ENCODE assay signal across 30 cellular contexts in the genomic region with DNA sequence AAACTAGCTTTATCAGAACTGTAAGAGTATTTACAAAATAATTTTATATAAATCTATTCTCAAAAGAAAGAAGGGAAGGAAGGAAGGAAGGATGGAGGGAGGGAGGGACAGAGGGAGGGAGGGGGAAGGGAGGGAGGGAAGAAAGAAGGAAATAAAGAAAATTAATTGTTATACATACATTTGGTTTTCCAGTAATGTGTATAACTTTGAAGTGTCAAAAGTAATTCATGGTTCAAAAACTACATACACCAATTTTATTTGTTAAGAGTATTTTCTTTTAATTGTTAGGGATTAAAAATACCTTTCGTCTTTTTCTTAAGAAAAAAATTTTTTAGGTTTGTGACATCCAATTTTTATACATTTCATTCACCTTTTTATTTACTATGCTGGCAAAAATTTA. TPM values are rescaled to one million over a fixed set of nuclear protein-coding genes. Genes with fewer than 3 reads are reported as not detected.
"Had no signal": no experiment of that assay in that cellular context is flagged by ENCODE, and none has a peak within 500 bp of the region (broad histone marks: within the 10 kb centered on the region; RNA-seq: fewer than 3 reads in every experiment).

No MANE protein-coding gene starts in this region.

- H3K27me3 ChIP-seq: stomach, suprapubic skin, testis, thyroid gland, tibial artery, tibial nerve, transverse colon, upper lobe of left lung, upper lobe of right lung, uterus, vagina had no signal

- H3K4me3 ChIP-seq: stomach, suprapubic skin, testis, thoracic aorta, thyroid gland, tibial artery, tibial nerve, transverse colon, upper lobe of left lung, upper lobe of right lung, uterus, vagina had no signal

- H3K9me3 ChIP-seq: testis, thyroid gland, transverse colon, upper lobe of left lung, upper lobe of right lung, uterus, vagina had no signal

- H3K4me1 ChIP-seq: stomach, suprapubic skin, testis, thyroid gland, tibial artery, tibial nerve, transverse colon, upper lobe of left lung, upper lobe of right lung, uterus, vagina had no signal

- H3K27ac ChIP-seq: stomach, suprapubic skin, testis, thoracic aorta, thyroid gland, tibial artery, tibial nerve, transverse colon, upper lobe of left lung, upper lobe of right lung, uterus, vagina had no signal

- DNase-seq: stimulated activated CD4-positive, alpha-beta T cell treated with anti-CD3 and anti-CD28 coated beads, Interleukin-2, amount 100 ng/mL, for 48 hours; stimulated activated CD4-positive, alpha-beta T cell treated with anti-CD3 and anti-CD28 coated beads, Interleukin-4, amount 100 ng/mL, for 1 hour; stimulated activated CD4-positive, alpha-beta T cell treated with anti-CD3 and anti-CD28 coated beads, Interleukin-4, amount 100 ng/mL, for 24 hours; stimulated activated CD4-positive, alpha-beta T cell treated with anti-CD3 and anti-CD28 coated beads, Interleukin-4, amount 100 ng/mL, for 4 hours; stimulated activated CD8-positive, alpha-beta memory T cell treated with anti-CD3 and anti-CD28 coated beads, Interleukin-4, amount 100 ng/mL, for 48 hours; stimulated activated naive B cell treated with anti-CD40 and anti-IgM and Interleukin-4, amounts not matched to agents 10 μg/mL and 1 μg/mL and 100 μg/mL, for 72 hours; stimulated activated naive CD4-positive, alpha-beta T cell; stimulated activated naive CD4-positive, alpha-beta T cell treated with Interleukin-2 at 50 U/mL for 16 hours; stimulated activated naive CD8-positive, alpha-beta T cell treated with anti-CD3 and anti-CD28 coated beads, Interleukin-15, amount 100 ng/mL, for 72 hours; stimulated activated naive CD8-positive, alpha-beta T cell treated with anti-CD3 and anti-CD28 coated beads, Interleukin-15, Interleukin-2, amounts not matched to agents 100 U/mL and 50 U/mL, for 24 hours; stomach; substantia nigra; testis; thyroid gland; tibial artery; transverse colon; trophoblast cell; upper lobe of left lung; upper lobe of right lung; uterus had no signal

- ATAC-seq: stimulated activated effector memory CD8-positive, alpha-beta T cell treated with anti-CD3 and anti-CD28 coated beads, Interleukin-12 subunit alpha, Interleukin-12 subunit beta, amount 100 ng/mL, for 72 hours; stimulated activated memory B cell treated with anti-CD40 and anti-IgM and Interleukin-4, amounts not matched to agents 10 μg/mL and 1 μg/mL and 100 μg/mL, for 72 hours; stimulated activated naive B cell treated with anti-CD40 and anti-IgM and Interleukin-4, amounts not matched to agents 10 μg/mL and 1 μg/mL and 100 μg/mL, for 72 hours; stimulated activated naive CD8-positive, alpha-beta T cell treated with anti-CD3 and anti-CD28 coated beads, Interleukin-15, amount 100 ng/mL, for 72 hours; stimulated activated naive CD8-positive, alpha-beta T cell treated with anti-CD3 and anti-CD28 coated beads, Interleukin-15, Interleukin-2, amounts not matched to agents 100 U/mL and 50 U/mL, for 24 hours; upper lobe of right lung had no signal

- FAIRE-seq: urothelium cell line had no signal

- H3K36me3 ChIP-seq: stomach, suprapubic skin, thoracic aorta, thyroid gland, tibial artery, tibial nerve, transverse colon, upper lobe of left lung, upper lobe of right lung, uterus, vagina had no signal

RNA-seq across cellular contexts. Expression of a gene that starts 17.5 kb away (rescaled TPM):
- total RNA-seq: subcutaneous adipose tissue, thoracic aorta, thyroid gland, transverse colon, upper lobe of left lung, upper lobe of right lung, ureter had no signal
- polyA plus RNA-seq: stomach, urinary bladder had no signal
